Comparison of ENCODE assay signal across 11 cellular contexts in the genomic region with DNA sequence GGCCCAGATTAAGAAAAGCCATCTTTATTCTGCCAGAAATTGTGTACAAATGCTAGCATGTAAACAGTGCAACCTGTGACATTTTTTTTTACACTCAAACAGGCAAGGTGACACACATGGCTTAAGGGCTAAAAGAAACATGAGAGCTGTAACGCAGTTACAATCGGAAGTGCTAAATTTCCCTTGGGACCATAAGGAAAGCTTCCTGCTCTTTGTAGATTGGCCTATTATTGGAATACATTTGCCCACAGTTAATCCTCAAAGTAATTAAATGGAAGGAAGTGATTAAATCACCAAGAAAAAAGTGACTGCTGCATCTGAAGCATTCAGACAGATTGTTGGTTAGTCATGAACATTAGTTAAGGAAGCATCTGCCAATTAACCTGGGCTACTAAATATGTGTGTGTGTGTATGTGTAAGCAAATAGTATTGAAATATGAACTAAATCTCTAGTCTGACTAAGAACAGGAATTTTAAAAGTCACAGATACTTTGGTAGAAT.
A peak's percentile ranks its signal among the peaks of the same experiment; 100 is the strongest.
DNase-seq lines count a peak whose midpoint lies in the region; TF ChIP-seq lines count a peak whose summit lies in the region.
"Had no signal": no experiment of that assay in that cellular context is flagged by ENCODE, and none has a peak within 500 bp of the region (broad histone marks: within the 10 kb centered on the region; RNA-seq: fewer than 3 reads in every experiment).

No MANE protein-coding gene starts in this region.

- no peak overlapping the region for H3K9ac ChIP-seq in skeletal muscle tissue (ENCODE audit: low read depth in 1 of 3, low read length in 3 of 3)

- H3K36me3 Mint-ChIP-seq in brain, result no peaks in the 10 kb centered on the region

- no peaks in the 10 kb centered on the region for H3K36me3 ChIP-seq in skeletal muscle tissue (ENCODE audit: control insufficient read depth in 3 of 3, insufficient read depth in 3 of 3, low read length in 3 of 3)
- H3K36me3 ChIP-seq: colonic mucosa, left lung had no signal

- DNase-seq in H4 (ENCODE audit: low spot score) (peak; percentile 40), NCI-H345 (lab: John Stamatoyannopoulos, UW) (peak; percentile 19), SHP77 treated with DMSO at 0.1 percent for 48 hours (lab: John Stamatoyannopoulos, UW) (no peak), occipital lobe (lab: John Stamatoyannopoulos, UW) (no peak), hippocampal formation (lab: John Stamatoyannopoulos, UW) (no peak)
- DNase-seq: colonic mucosa; foreskin melanocyte; left lung; stimulated activated naive CD8-positive, alpha-beta T cell treated with anti-CD3 and anti-CD28 coated beads, Interleukin-15, amount 100 ng/mL, for 72 hours had no signal

- no peaks in the 10 kb centered on the region for H3K27me3 ChIP-seq in skeletal muscle tissue (ENCODE audit: control insufficient read depth in 3 of 3, insufficient read depth in 3 of 3, low read length in 3 of 3)
- H3K27me3 ChIP-seq: colonic mucosa, left lung had no signal

- peak overlapping the region in 1 of 5 experiments; percentile 60 for H3K4me3 Mint-ChIP-seq in brain
- H3K4me3 Mint-ChIP-seq: stimulated activated naive CD8-positive, alpha-beta T cell treated with anti-CD3 and anti-CD28 coated beads, Interleukin-15, amount 100 ng/mL, for 72 hours had no signal

- H3K9me3 Mint-ChIP-seq in brain, result peaks cover 0 to 4% (median 0%) of the 10 kb centered on the region in 5 experiments

- H3K9me3 ChIP-seq in skeletal muscle tissue (ENCODE audit: control insufficient read depth in 3 of 3, low read length in 3 of 3), result no peaks in the 10 kb centered on the region
- H3K9me3 ChIP-seq: colonic mucosa, left lung had no signal

- peak overlapping the region; percentile 20 for H3K27ac ChIP-seq in skeletal muscle tissue (ENCODE audit: low read depth, low read length)
- H3K27ac ChIP-seq: colonic mucosa, left lung had no signal

- H3K4me1 ChIP-seq in skeletal muscle tissue (ENCODE audit: control insufficient read depth in 3 of 3, insufficient read depth in 3 of 3, low read length in 3 of 3), result peaks cover 4 to 9% (median 7%) of the 10 kb centered on the region in 3 donors
- H3K4me1 ChIP-seq: colonic mucosa, left lung had no signal

- H3K4me1 Mint-ChIP-seq in brain, result peaks cover 23% of the 10 kb centered on the region

- H3K27me3 Mint-ChIP-seq in brain, result peaks cover 8% of the 10 kb centered on the region
- H3K27me3 Mint-ChIP-seq: stimulated activated naive CD8-positive, alpha-beta T cell treated with anti-CD3 and anti-CD28 coated beads, Interleukin-15, amount 100 ng/mL, for 72 hours had no signal

- no peak for TF ChIP-seq CTCF in brain (conservative IDR thresholded peaks at IDR 0.05)

- H3K27ac Mint-ChIP-seq in brain, result peak overlapping the region; percentile 9 to 78 (median 50)
- H3K27ac Mint-ChIP-seq: stimulated activated naive CD8-positive, alpha-beta T cell treated with anti-CD3 and anti-CD28 coated beads, Interleukin-15, amount 100 ng/mL, for 72 hours had no signal

- no peak overlapping the region for H3K4me3 ChIP-seq in skeletal muscle tissue (ENCODE audit: low read length in 3 of 3)
- H3K4me3 ChIP-seq: colonic mucosa, left lung had no signal

Comparison
In these comparisons a context has a peak if more than half of its experiments do, and no peak if none do; other contexts are left out.
1. DNase-seq: peak in H4 (single experiment) and NCI-H345 (single experiment); none in SHP77 treated with DMSO at 0.1 percent for 48 hours (single experiment), occipital lobe (single experiment) and hippocampal formation (0 of 2).